In genomic region chr11:120801801-120802689, GRCh38 we compare ENCODE assay signal across 8 cellular contexts.
A peak's percentile ranks its signal among the peaks of the same experiment; 100 is the strongest.
DNase-seq lines count a peak whose midpoint lies in the region; ATAC-seq and TF ChIP-seq lines count a peak whose summit lies in the region.

No MANE protein-coding gene starts in this region.

- H3K79me2 ChIP-seq in DND-41 (ENCODE audit: insufficient read depth, low read length), result no peaks in the 10 kb centered on the region

- no peak overlapping the region for H3K4me2 ChIP-seq in DND-41 (ENCODE audit: insufficient read depth, low read length)

- TF ChIP-seq POLR2A in sigmoid colon (IDR thresholded peaks at IDR 0.05), result no peak

- H3K4me3 ChIP-seq in DND-41 (ENCODE audit: low read depth in 1 of 2, low read length in 2 of 2) (no peak overlapping the region), sigmoid colon (no peak overlapping the region)

- no peaks in the 10 kb centered on the region for H3K9me3 ChIP-seq in DND-41 (ENCODE audit: insufficient read depth, low read length, severe bottlenecking)
- no peaks in the 10 kb centered on the region for H3K9me3 ChIP-seq in sigmoid colon

- TF ChIP-seq CTCF in DND-41 (IDR thresholded peaks at IDR 0.05; ENCODE audit: borderline replicate concordance, extremely low read depth, low read length, poor library complexity, severe bottlenecking), result peak; percentile 93
- TF ChIP-seq CTCF in sigmoid colon (IDR thresholded peaks at IDR 0.05), result peak; percentile 49 to 91 (median 78)

- H3K27ac ChIP-seq in DND-41 (ENCODE audit: low read length) (no peak overlapping the region), sigmoid colon (no peak overlapping the region)

- DNase-seq in DND-41 (peak; percentile 51), HuH-7.5 (ENCODE audit: low spot score) (peak; percentile 71), RPMI8226 (peak; percentile 57), amygdala (lab: John Stamatoyannopoulos, UW) (peak in 37 of 56 donors; percentile 4 to 75 (median 34)), hippocampal formation (lab: John Stamatoyannopoulos, UW) (peak; percentile 39 to 48), sigmoid colon (peak; percentile 72), OCI-M2 (lab: John Stamatoyannopoulos, UW; ENCODE audit: unreplicated experiment) (no peak)

- H3K9ac ChIP-seq in DND-41 (ENCODE audit: low read depth, low read length), result no peak overlapping the region

- ATAC-seq in DND-41 (ENCODE audit: insufficient read depth, low read depth) (peak; percentile 67; the same call in 2 of the 3 replicates), HG03457 (IDR thresholded peaks at IDR 0.05; ENCODE audit: unreplicated experiment) (no peak)

- H3K4me1 ChIP-seq in DND-41 (ENCODE audit: insufficient read depth, low read length), result no peaks in the 10 kb centered on the region
- H3K4me1 ChIP-seq in sigmoid colon, result peaks cover 0 to under 1% (median 0%) of the 10 kb centered on the region in 4 donors

- intact Hi-C loops in sigmoid colon (cut with DNase I), result loop anchor here (2.0 kb wide), 1 partner anchor 291 kb away; the partner anchor contains the start of gene GRIK4

- no peaks in the 10 kb centered on the region for H3K36me3 ChIP-seq in DND-41 (ENCODE audit: insufficient read depth, low read length)
- no peaks in the 10 kb centered on the region for H3K36me3 ChIP-seq in sigmoid colon

- H3K27me3 ChIP-seq in DND-41 (ENCODE audit: insufficient read depth, low read length, poor library complexity), result peaks cover 28% of the 10 kb centered on the region
- H3K27me3 ChIP-seq in sigmoid colon, result peaks cover 0 to 11% (median 0%) of the 10 kb centered on the region in 3 donors

- 28 to 32% methylated on average over 9 of the region's 9 CpGs for WGBS in sigmoid colon, 2 donors

- H2AFZ ChIP-seq in DND-41 (ENCODE audit: low read depth, low read length), result no peak overlapping the region

- no peak for TF ChIP-seq EP300 in sigmoid colon (IDR thresholded peaks at IDR 0.05)

- H4K20me1 ChIP-seq in DND-41 (ENCODE audit: insufficient read depth, low read length), result peaks cover 7% of the 10 kb centered on the region
